Comparison of ENCODE assay signal across 18 cellular contexts in genomic region chr12:80189241-80189640, GRCh38.
DNase-seq lines count a peak whose midpoint lies in the region; ATAC-seq and TF ChIP-seq lines count a peak whose summit lies in the region.
"Had no signal": no experiment of that assay in that cellular context is flagged by ENCODE, and none has a peak within 500 bp of the region (broad histone marks: within the 10 kb centered on the region; RNA-seq: fewer than 3 reads in every experiment).

No MANE protein-coding gene starts in this region.

- no peaks in the 10 kb centered on the region for H3K36me3 ChIP-seq in psoas muscle (ENCODE audit: insufficient read depth in 1 of 2, low read depth in 1 of 2)
- H3K36me3 ChIP-seq in CD4-positive, alpha-beta memory T cell (ENCODE audit: insufficient read depth, low read length) = no peaks in the 10 kb centered on the region

- no peaks in the 10 kb centered on the region for H3K27me3 ChIP-seq in psoas muscle (ENCODE audit: insufficient read depth in 3 of 3, low read length in 2 of 3)
- H3K27me3 ChIP-seq in CD4-positive, alpha-beta memory T cell (ENCODE audit: insufficient read depth, low read length) = no peaks in the 10 kb centered on the region

- peak; percentile 90 for DNase-seq in AG10803 (ENCODE audit: low read depth)
- DNase-seq in M059J (ENCODE audit: low read depth) = peak; percentile 85
- DNase-seq in dedifferentiated amniotic fluid mesenchymal stem cell (ENCODE audit: extremely low spot score) = peak; percentile 59
- DNase-seq in psoas muscle = no peak
- no peak for DNase-seq in CD4-positive, alpha-beta memory T cell
- no peak for DNase-seq in glomerular visceral epithelial cell (ENCODE audit: extremely low spot score)
- DNase-seq: activated CD4-positive, alpha-beta memory T cell treated with anti-CD3 and anti-CD28 coated beads, Interleukin-2, amount 10 ng/mL, durations not matched to agents 7 days and 5 days; activated T-cell treated with anti-CD3 and anti-CD28 coated beads, Interleukin-2, amount 50 U/mL, for 48 hours; CD4-positive, CD25-positive, alpha-beta regulatory T cell; DMS79 treated with DMSO at 0.1 percent for 48 hours; GOT3; left cardiac atrium; NCI-H2029 had no signal

- no peaks in the 10 kb centered on the region for H3K9me3 Mint-ChIP-seq in CD4-positive, alpha-beta memory T cell
- H3K9me3 Mint-ChIP-seq: activated CD4-positive, alpha-beta memory T cell treated with anti-CD3 and anti-CD28 coated beads, Interleukin-2, amount 10 ng/mL, durations not matched to agents 7 days and 5 days; CD4-positive, CD25-positive, alpha-beta regulatory T cell had no signal

- H3K27me3 Mint-ChIP-seq in CD4-positive, alpha-beta memory T cell = peaks cover 2 to 4% of the 10 kb centered on the region in 2 donors
- H3K27me3 Mint-ChIP-seq: CD4-positive, CD25-positive, alpha-beta regulatory T cell had no signal

- H3K36me3 Mint-ChIP-seq in CD4-positive, alpha-beta memory T cell = no peaks in the 10 kb centered on the region
- H3K36me3 Mint-ChIP-seq: CD4-positive, CD25-positive, alpha-beta regulatory T cell had no signal

- H3K4me3 ChIP-seq in AG10803 (ENCODE audit: low read length) (no peak overlapping the region), psoas muscle (no peak overlapping the region)
- H3K4me3 ChIP-seq in CD4-positive, alpha-beta memory T cell (ENCODE audit: low read length in 2 of 2) = no peak overlapping the region
- H3K4me3 ChIP-seq: SK-N-MC had no signal

- peaks cover 30% of the 10 kb centered on the region for H3K4me1 ChIP-seq in psoas muscle
- H3K4me1 ChIP-seq in CD4-positive, alpha-beta memory T cell (ENCODE audit: insufficient read depth, low read length) = no peaks in the 10 kb centered on the region

- CTCF ChIA-PET in CD4-positive, alpha-beta memory T cell (lab: Charles Lee; ENCODE audit: partially characterized antibody) = interaction anchor here (1.4 kb wide), 2 partner anchors 11 to 137 kb away, joined by 3 to 5 read pairs; no protein-coding TSS in a partner anchor

- H3K4me1 Mint-ChIP-seq in CD4-positive, alpha-beta memory T cell = no peaks in the 10 kb centered on the region
- H3K4me1 Mint-ChIP-seq: CD4-positive, CD25-positive, alpha-beta regulatory T cell had no signal

- POLR2A ChIA-PET in CD4-positive, alpha-beta memory T cell (lab: Charles Lee; ENCODE audit: partially characterized antibody) = no interaction called here

- intact Hi-C loops in psoas muscle (cut with DNase I) = loop anchor here in 1 of 2 donors (5.0 to 10.0 kb wide), 2 partner anchors 424 to 642 kb away; no protein-coding TSS in a partner anchor
- intact Hi-C loops in CD4-positive, alpha-beta memory T cell (cut with micrococcal nuclease) = loop anchor here (10.0 kb wide), 1 partner anchor 374 kb away; no protein-coding TSS in a partner anchor

- no peak for ATAC-seq in psoas muscle
- ATAC-seq in activated CD4-positive, CD25-positive, alpha-beta regulatory T cell treated with anti-CD3 and anti-CD28 coated beads, Interleukin-2, amount 50 U/mL, for 24 hours = no peak
- no peak for ATAC-seq in HG03521 (IDR thresholded peaks at IDR 0.05; ENCODE audit: unreplicated experiment)
- ATAC-seq: left cardiac atrium had no signal

- no peak overlapping the region for H3K27ac Mint-ChIP-seq in CD4-positive, alpha-beta memory T cell
- H3K27ac Mint-ChIP-seq: activated CD4-positive, alpha-beta memory T cell treated with anti-CD3 and anti-CD28 coated beads, Interleukin-2, amount 10 ng/mL, durations not matched to agents 7 days and 5 days; progenitor cell of endocrine pancreas had no signal

- TF ChIP-seq CTCF in AG10803 (conservative IDR thresholded peaks at IDR 0.05; ENCODE audit: low read length) (peak; percentile 13; the same call in 1 of the 2 replicates), psoas muscle (IDR thresholded peaks at IDR 0.05) (no peak)

- no peak overlapping the region for H3K4me3 Mint-ChIP-seq in CD4-positive, alpha-beta memory T cell
- H3K4me3 Mint-ChIP-seq: activated CD4-positive, alpha-beta memory T cell treated with anti-CD3 and anti-CD28 coated beads, Interleukin-2, amount 10 ng/mL, durations not matched to agents 7 days and 5 days; CD4-positive, CD25-positive, alpha-beta regulatory T cell had no signal

- peak overlapping the region; percentile 86 for H3K27ac ChIP-seq in psoas muscle
- no peak overlapping the region for H3K27ac ChIP-seq in CD4-positive, alpha-beta memory T cell (ENCODE audit: low read depth, low read length)
- H3K27ac ChIP-seq: epithelial cell of prostate, SK-N-MC had no signal

- H3K9me3 ChIP-seq in psoas muscle = no peaks in the 10 kb centered on the region
- no peaks in the 10 kb centered on the region for H3K9me3 ChIP-seq in CD4-positive, alpha-beta memory T cell (ENCODE audit: control insufficient read depth in 1 of 2, low read length in 2 of 2)

Comparison
In these comparisons a context has a peak if more than half of its experiments do, and no peak if none do; other contexts are left out.
1. DNase-seq: peak in AG10803 (single experiment), M059J (single experiment) and dedifferentiated amniotic fluid mesenchymal stem cell (single experiment); none in psoas muscle (0 of 2), CD4-positive, alpha-beta memory T cell (0 of 5) and glomerular visceral epithelial cell (single experiment).